In genomic region chr16:66961065-66961744, GRCh38 we compare ENCODE assay signal across 8 cellular contexts. TPM values are rescaled to one million over a fixed set of nuclear protein-coding genes. Genes with fewer than 3 reads are reported as not detected.
DNase-seq lines count a peak whose midpoint lies in the region; ATAC-seq and TF ChIP-seq lines count a peak whose summit lies in the region.

Gene CES3, plus strand, starts transcription at chr16:66961266. Its CDS starts 42 bp downstream, at chr16:66961308.

- DNase-seq in BE2C (peak; percentile 85), HK-2 (ENCODE audit: unreplicated experiment) (peak; percentile 52), NT2/D1 (ENCODE audit: low read depth, low spot score) (peak; percentile 84), activated T-cell treated with anti-CD3 and anti-CD28 coated beads for 24 hours (ENCODE audit: low read depth) (peak; percentile 42), fibroblast of the conjunctiva (ENCODE audit: low read depth) (peak; percentile 36)

- H3K9me3 ChIP-seq in BE2C (no peaks in the 10 kb centered on the region), NT2/D1 (ENCODE audit: insufficient read depth, low read length) (no peaks in the 10 kb centered on the region), neutrophil (no peaks in the 10 kb centered on the region)

- H3K4me3 ChIP-seq in BE2C (ENCODE audit: low read depth, low read length) (peak within 1 kb of the TSS; percentile 36), NT2/D1 (ENCODE audit: insufficient read length, low read depth) (peak within 1 kb of the TSS; percentile 48), neutrophil (ENCODE audit: low read depth in 1 of 2, low read length in 1 of 2) (no peak within 1 kb of the TSS)

- H3K4me1 ChIP-seq in BE2C (no peaks in the 10 kb centered on the region), NT2/D1 (ENCODE audit: insufficient read depth, insufficient read length) (no peaks in the 10 kb centered on the region), neutrophil (ENCODE audit: control insufficient read depth in 1 of 2, insufficient read depth in 1 of 2, low read depth in 1 of 2, low read length in 1 of 2) (peaks cover 25% of the 10 kb centered on the region in 2 experiments)

- H3K9ac ChIP-seq in NT2/D1 (ENCODE audit: insufficient read length, low read depth) = peak within 1 kb of the TSS; percentile 53

- H3K27ac ChIP-seq in neutrophil = peak within 1 kb of the TSS; percentile 49

- TF ChIP-seq CTCF in BE2C (IDR thresholded peaks at IDR 0.05; ENCODE audit: low read depth, low read length) = peak; percentile 95
- peak; percentile 11 for TF ChIP-seq CTCF in neutrophil (IDR thresholded peaks at IDR 0.05)

- H3K36me3 ChIP-seq in BE2C (no peaks in the 10 kb centered on the region), NT2/D1 (ENCODE audit: insufficient read depth, insufficient read length, low read length) (no peaks in the 10 kb centered on the region), neutrophil (no peaks in the 10 kb centered on the region)

- H3K27me3 ChIP-seq in BE2C = no peaks in the 10 kb centered on the region
- H3K27me3 ChIP-seq in NT2/D1 (ENCODE audit: insufficient read depth, insufficient read length) = peaks cover 4% of the 10 kb centered on the region
- no peaks in the 10 kb centered on the region for H3K27me3 ChIP-seq in neutrophil

- peak; percentile 60 for ATAC-seq in GM18870 (IDR thresholded peaks at IDR 0.05; ENCODE audit: unreplicated experiment)
- no peak for ATAC-seq in GM18502 (IDR thresholded peaks at IDR 0.05; ENCODE audit: poor library complexity, unreplicated experiment)

RNA-seq across cellular contexts. Expression of gene CES3, which starts in this region (rescaled TPM):
- polyA plus RNA-seq in BE2C (2012; ENCODE audit: insufficient read depth, insufficient read length, low read depth) = 9.2 TPM

Comparison
In these comparisons a context has a peak if more than half of its experiments do, and no peak if none do; other contexts are left out.
1. H3K4me3 ChIP-seq: peak in BE2C (single experiment) and NT2/D1 (single experiment); none in neutrophil (0 of 2).
2. Peak in every context shown above with its lines, with median percentiles within 50 percentile points of each other: DNase-seq.